26 cellular contexts compared by ENCODE assay signal in the genomic region with DNA sequence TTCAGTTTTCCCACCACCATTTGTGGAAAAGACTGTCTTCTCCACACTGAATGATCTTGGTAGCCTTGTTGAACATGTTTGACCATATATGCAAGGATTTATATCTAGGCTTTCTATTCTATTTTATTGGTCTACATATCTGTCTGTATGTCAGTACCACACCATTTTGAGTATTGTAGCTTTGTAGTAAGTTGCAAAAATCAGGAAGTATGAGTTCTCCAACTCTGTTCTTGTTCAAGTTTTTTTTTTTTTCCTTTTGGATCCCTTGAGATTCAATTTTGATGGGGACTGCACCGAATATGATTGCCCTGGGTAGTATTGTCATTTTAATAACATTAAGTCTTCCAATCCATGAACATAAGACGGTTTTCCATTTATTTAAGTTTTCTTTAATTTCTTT.
"Had no signal": no experiment of that assay in that cellular context is flagged by ENCODE, and none has a peak within 500 bp of the region (broad histone marks: within the 10 kb centered on the region; RNA-seq: fewer than 3 reads in every experiment).

No MANE protein-coding gene starts in this region.

- ATAC-seq: naive thymus-derived CD4-positive, alpha-beta T cell; natural killer cell treated with Interleukin-12 subunit alpha and Interleukin-12 subunit beta and Interleukin-15 and Interleukin-18, amount 100 ng/mL, for 72 hours; right lobe of liver; stimulated activated memory B cell treated with anti-CD40 and anti-IgM and Interleukin-4, amounts not matched to agents 10 μg/mL and 1 μg/mL and 100 μg/mL, for 72 hours; stimulated activated naive CD8-positive, alpha-beta T cell treated with anti-CD3 and anti-CD28 coated beads, Interleukin-15, amount 100 ng/mL, for 72 hours had no signal

- H3K27ac ChIP-seq: hepatocyte, left ventricle myocardium inferior, neutrophil, parathyroid adenoma, right atrium auricular region, right lobe of liver, tibial nerve, uterus had no signal

- H3K4me3 Mint-ChIP-seq: mesothelial cell of epicardium; naive thymus-derived CD4-positive, alpha-beta T cell; natural killer cell treated with Interleukin-12 subunit alpha and Interleukin-12 subunit beta and Interleukin-15 and Interleukin-18, amount 100 ng/mL, for 72 hours; stimulated activated memory B cell treated with anti-CD40 and anti-IgM and Interleukin-4, amounts not matched to agents 10 μg/mL and 1 μg/mL and 100 μg/mL, for 72 hours; stimulated activated naive CD8-positive, alpha-beta T cell treated with anti-CD3 and anti-CD28 coated beads, Interleukin-15, amount 100 ng/mL, for 72 hours; type B pancreatic cell had no signal

- H3K9ac ChIP-seq: parathyroid adenoma had no signal

- H3K27me3 Mint-ChIP-seq: naive thymus-derived CD4-positive, alpha-beta T cell; natural killer cell treated with Interleukin-12 subunit alpha and Interleukin-12 subunit beta and Interleukin-15 and Interleukin-18, amount 100 ng/mL, for 72 hours; progenitor cell of endocrine pancreas; stimulated activated memory B cell treated with anti-CD40 and anti-IgM and Interleukin-4, amounts not matched to agents 10 μg/mL and 1 μg/mL and 100 μg/mL, for 72 hours; stimulated activated naive CD8-positive, alpha-beta T cell treated with anti-CD3 and anti-CD28 coated beads, Interleukin-15, amount 100 ng/mL, for 72 hours; type B pancreatic cell had no signal

- H3K36me3 ChIP-seq: neutrophil, right lobe of liver, uterus had no signal

- DNase-seq: islet precursor cell; left ventricle myocardium inferior; mesendoderm; naive thymus-derived CD4-positive, alpha-beta T cell; occipital lobe; right lobe of liver; stimulated activated CD4-positive, alpha-beta T cell treated with anti-CD3 and anti-CD28 coated beads, Interleukin-1b, Interleukin-23, amount 100 ng/mL, for 48 hours; stimulated activated CD4-positive, alpha-beta T cell treated with anti-CD3 and anti-CD28 coated beads, Interleukin-2, amount 100 ng/mL, for 48 hours; stimulated activated CD4-positive, alpha-beta T cell treated with anti-CD3 and anti-CD28 coated beads, Interleukin-4, amount 100 ng/mL, for 4 hours; stimulated activated CD8-positive, alpha-beta memory T cell treated with anti-CD3 and anti-CD28 coated beads, Interleukin-4, amount 100 ng/mL, for 48 hours; stimulated activated naive CD4-positive, alpha-beta T cell treated with Interleukin-2 at 50 U/mL for 16 hours; stimulated activated naive CD8-positive, alpha-beta T cell treated with anti-CD3 and anti-CD28 coated beads, Interleukin-15, amount 100 ng/mL, for 72 hours; substantia nigra; uterus had no signal

- H3K4me2 ChIP-seq: hepatocyte, smooth muscle cell had no signal

- H3K27ac Mint-ChIP-seq: mesothelial cell of epicardium; naive thymus-derived CD4-positive, alpha-beta T cell; natural killer cell treated with Interleukin-12 subunit alpha and Interleukin-12 subunit beta and Interleukin-15 and Interleukin-18, amount 100 ng/mL, for 72 hours; progenitor cell of endocrine pancreas; stimulated activated memory B cell treated with anti-CD40 and anti-IgM and Interleukin-4, amounts not matched to agents 10 μg/mL and 1 μg/mL and 100 μg/mL, for 72 hours; stimulated activated naive CD8-positive, alpha-beta T cell treated with anti-CD3 and anti-CD28 coated beads, Interleukin-15, amount 100 ng/mL, for 72 hours; type B pancreatic cell had no signal

- H3K27me3 ChIP-seq: hepatocyte, neutrophil, right atrium auricular region, right lobe of liver, tibial nerve, uterus had no signal

- H3K4me1 Mint-ChIP-seq: stimulated activated memory B cell treated with anti-CD40 and anti-IgM and Interleukin-4, amounts not matched to agents 10 μg/mL and 1 μg/mL and 100 μg/mL, for 72 hours; stimulated activated naive CD8-positive, alpha-beta T cell treated with anti-CD3 and anti-CD28 coated beads, Interleukin-15, amount 100 ng/mL, for 72 hours had no signal

- H3K79me2 ChIP-seq: hepatocyte, parathyroid adenoma had no signal

- H3K4me1 ChIP-seq: left ventricle myocardium inferior, parathyroid adenoma, right atrium auricular region, right lobe of liver, tibial nerve, uterus had no signal

- H2AFZ ChIP-seq: hepatocyte, parathyroid adenoma had no signal

- H3K4me3 ChIP-seq: hepatocyte, left ventricle myocardium inferior, lung, right atrium auricular region, right lobe of liver, smooth muscle cell, tibial nerve, uterus had no signal
